Comparison of ENCODE assay signal across 17 cellular contexts in the genomic region with DNA sequence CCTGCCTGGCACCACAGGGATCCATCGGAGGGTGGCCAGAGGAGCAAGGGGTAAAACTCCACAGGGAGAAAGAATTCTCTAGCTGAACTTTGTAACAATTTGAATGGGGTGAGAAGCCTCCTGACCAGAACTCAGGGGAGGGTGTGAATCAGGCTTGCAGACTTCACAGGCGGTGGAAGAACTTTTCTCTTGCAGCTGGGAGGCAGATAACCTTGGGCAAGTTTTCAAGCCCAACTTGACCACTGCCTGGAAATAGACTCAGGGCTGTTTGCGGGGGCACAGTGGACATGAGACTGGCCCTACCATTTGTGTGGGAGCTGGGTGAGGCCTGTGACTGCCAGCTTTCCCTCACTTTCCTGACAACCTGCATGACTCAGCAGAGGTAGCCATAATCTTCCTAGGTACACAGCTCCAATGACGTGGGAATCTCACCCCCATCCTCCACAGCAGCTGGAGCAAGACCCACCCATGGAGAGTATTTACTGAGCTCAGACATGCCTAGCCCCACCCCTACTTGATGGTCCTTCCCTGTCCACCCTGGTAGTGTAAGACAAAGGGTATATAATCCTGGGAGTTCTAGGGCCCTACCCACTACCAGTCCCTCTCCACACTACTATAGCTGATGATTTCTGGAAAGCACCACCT.
DNase-seq lines count a peak whose midpoint lies in the region; ATAC-seq, FAIRE-seq and TF ChIP-seq lines count a peak whose summit lies in the region.
"Had no signal": no experiment of that assay in that cellular context is flagged by ENCODE, and none has a peak within 500 bp of the region (broad histone marks: within the 10 kb centered on the region; RNA-seq: fewer than 3 reads in every experiment).

No MANE protein-coding gene starts in this region.

- H3K9me2 ChIP-seq in HCT116 (ENCODE audit: insufficient read depth): no peaks in the 10 kb centered on the region

- H3K4me3 ChIP-seq in HCT116 (replicated peaks in 1 of 2; ENCODE audit: low read depth in 1 of 2, low read length in 2 of 2) (no peak overlapping the region), GM12878 (no peak overlapping the region)

- H3K27me3 ChIP-seq in HCT116 (ENCODE audit: insufficient read depth, low read length) (no peaks in the 10 kb centered on the region), GM12878 (replicated peaks in 1 of 2; ENCODE audit: control insufficient read depth in 2 of 2, insufficient read depth in 2 of 2, low read length in 1 of 2) (no peaks in the 10 kb centered on the region)

- in situ Hi-C loops in GM12878 (cut with MboI): no loop called here

- RAD21 ChIA-PET in HCT116 (lab: Charles Lee; ENCODE audit: low non-redundant PET in 1 of 2, low total read pairs in 2 of 2, uncharacterized antibody in 2 of 2, unreplicated experiment in 2 of 2) (no interaction called here), GM12878 (lab: Charles Lee; ENCODE audit: unreplicated experiment) (interaction anchor here (1.0 to 4.6 kb wide), 4 partner anchors 15 to 49 kb away, joined by 3 to 21 read pairs (median 12); no protein-coding TSS in a partner anchor)

- H3K36me3 ChIP-seq in HCT116 (ENCODE audit: control insufficient read depth in 1 of 2, insufficient read depth in 2 of 2, low read length in 2 of 2): no peaks in the 10 kb centered on the region
- H3K36me3 ChIP-seq in GM12878 (ENCODE audit: control insufficient read depth in 2 of 2, insufficient read depth in 2 of 2, low read length in 1 of 2): no peaks in the 10 kb centered on the region

- H3K4me2 ChIP-seq in HCT116 (ENCODE audit: low read length) (peak overlapping the region; percentile 43), GM12878 (ENCODE audit: control insufficient read depth, insufficient read depth) (no peak overlapping the region)

- H4K20me1 ChIP-seq in HCT116 (ENCODE audit: insufficient read depth) (no peaks in the 10 kb centered on the region), GM12878 (ENCODE audit: control insufficient read depth, insufficient read depth) (no peaks in the 10 kb centered on the region)

- DNase-seq in HCT116 (ENCODE audit: low read depth, low spot score): no peak
- DNase-seq in NCI-H187 treated with DMSO at 0.1 percent for 48 hours (lab: John Stamatoyannopoulos, UW): peak; percentile 5
- DNase-seq in GM12878 (ENCODE audit: low read depth, low spot score): no peak
- peak; percentile 4 for DNase-seq in myocyte (ENCODE audit: low read depth)
- DNase-seq in Kasumi-1 (lab: John Stamatoyannopoulos, UW): no peak
- DNase-seq in T-helper 1 cell: no peak
- DNase-seq: activated CD4-positive, alpha-beta T cell treated with anti-CD3 and anti-CD28 coated beads for 48 hours; activated CD8-positive, alpha-beta memory T cell treated with anti-CD3 and anti-CD28 coated beads, Interleukin-2, amount 50 U/mL, for 4 hours; activated gamma-delta T cell; amygdala; foreskin fibroblast; GF-D8; left cardiac atrium; NCI-H1092 treated with DMSO at 0.1 percent for 48 hours; stimulated activated CD4-positive, alpha-beta T cell treated with anti-CD3 and anti-CD28 coated beads, Interleukin-4, amount 100 ng/mL, for 4 hours had no signal

- ATAC-seq in HCT116: peak; percentile 55
- ATAC-seq in GM12878: 0 out of 3 replicates have a peak, but pooled peaks have one; percentile 15
- ATAC-seq in GM21825 (IDR thresholded peaks at IDR 0.05; ENCODE audit: unreplicated experiment): no peak

- no peak for TF ChIP-seq EP300 in GM12878 (IDR thresholded peaks at IDR 0.05; ENCODE audit: borderline replicate concordance in 1 of 2, control insufficient read depth in 1 of 2, low read depth in 2 of 2, low read length in 2 of 2)

- H2AFZ ChIP-seq in HCT116 (ENCODE audit: low read depth, low read length, poor library complexity, severe bottlenecking) (no peak overlapping the region), GM12878 (ENCODE audit: control insufficient read depth, low read depth, low read length) (no peak overlapping the region)

- peaks cover 90% of the 10 kb centered on the region for H3K79me2 ChIP-seq in HCT116 (ENCODE audit: insufficient read depth, low read length)
- no peaks in the 10 kb centered on the region for H3K79me2 ChIP-seq in GM12878 (ENCODE audit: control insufficient read depth, insufficient read depth, low read length)

- H3K4me1 ChIP-seq in HCT116 (ENCODE audit: control insufficient read depth in 1 of 2, insufficient read depth in 2 of 2, low read length in 2 of 2) (peaks cover 6 to 25% of the 10 kb centered on the region in 2 experiments; a peak in 3 of 4 replicates), GM12878 (ENCODE audit: control insufficient read depth, insufficient read depth, low read length) (no peaks in the 10 kb centered on the region)

- no peak for FAIRE-seq in GM12878 (lab: Jason Lieb, UNC)
- FAIRE-seq: endometrium had no signal

- intact Hi-C loops in HCT116 (cut with micrococcal nuclease): no loop called here
- intact Hi-C loops in GM12878 (cut with micrococcal nuclease; ENCODE audit: unreplicated experiment): no loop called here

- SMC1A ChIA-PET in GM12878 (lab: Charles Lee; ENCODE audit: uncharacterized antibody, unreplicated experiment): interaction anchor here (1.4 to 2.6 kb wide), 5 partner anchors 8 to 49 kb away, joined by 4 to 13 read pairs (median 8); no protein-coding TSS in a partner anchor

- WGBS in GM12878 (ENCODE audit: insufficient coverage, insufficient replicate concordance, low lambda C conversion rate, missing lambda C conversion rate): 21% methylated on average over 4 of the region's 4 CpGs

- H3K27ac ChIP-seq in HCT116 (ENCODE audit: low read depth, low read length): peak overlapping the region; percentile 29; the same call in 1 of the 2 replicates
- H3K27ac ChIP-seq in GM12878 (ENCODE audit: control insufficient read depth, insufficient read depth): no peak overlapping the region

- no peak for TF ChIP-seq CTCF in HCT116 (IDR thresholded peaks at IDR 0.05 in 2 of 3, conservative IDR thresholded peaks at IDR 0.05 in 1 of 3; ENCODE audit: borderline replicate concordance in 1 of 3, insufficient read depth in 1 of 3, low read depth in 2 of 3, low read length in 2 of 3)
- TF ChIP-seq CTCF in GM12878 (IDR thresholded peaks at IDR 0.05 in 2 of 3, conservative IDR thresholded peaks at IDR 0.05 in 1 of 3; ENCODE audit: control insufficient read depth in 2 of 3, extremely low read depth in 1 of 3, insufficient read depth in 1 of 3, low read depth in 3 of 3, low read length in 3 of 3): no peak

- H3K9me3 ChIP-seq in HCT116 (ENCODE audit: control insufficient read depth in 1 of 2, insufficient read depth in 1 of 2, low read depth in 1 of 2, low read length in 2 of 2) (no peaks in the 10 kb centered on the region), GM12878 (replicated peaks; ENCODE audit: control insufficient read depth, insufficient read depth, low read length) (no peaks in the 10 kb centered on the region)

- TF ChIP-seq RAD21 in HCT116 (IDR thresholded peaks at IDR 0.05; ENCODE audit: low read depth): no peak
- no peak for TF ChIP-seq RAD21 in GM12878 (IDR thresholded peaks at IDR 0.05; ENCODE audit: insufficient read depth, low read depth, low read length)

- BruUV-seq in HCT116 (replicated peaks; lab: Mats Ljungman, UMichigan): no TSS peak
- no TSS peak for BruUV-seq in GM12878 (replicated peaks; lab: Mats Ljungman, UMichigan)

- CTCF ChIA-PET in HCT116 (lab: Charles Lee) (no interaction called here), GM12878 (lab: Yijun Ruan, JAX) (interaction anchor here (1.1 to 3.6 kb wide), 8 partner anchors 20 to 244 kb away, joined by 3 to 18 read pairs (median 4); no protein-coding TSS in a partner anchor)

- H3K9ac ChIP-seq in HCT116 (ENCODE audit: low read length) (no peak overlapping the region), GM12878 (ENCODE audit: control insufficient read depth, insufficient read depth, low read length) (no peak overlapping the region)

- TF ChIP-seq POLR2A in HCT116 (IDR thresholded peaks at IDR 0.05; ENCODE audit: borderline replicate concordance, extremely low read depth, insufficient read depth, insufficient read length): no peak
- no peak for TF ChIP-seq POLR2A in GM12878 (IDR thresholded peaks at IDR 0.05; ENCODE audit: low read depth, low read length)

- POLR2A ChIA-PET in HCT116 (lab: Charles Lee): no interaction called here
- POLR2A ChIA-PET in GM12878 (lab: Charles Lee): interaction anchor here (0.5 kb wide), 1 partner anchor 14 kb away, joined by 5 read pairs; no protein-coding TSS in a partner anchor

TF ChIP-seq in HCT116, 20 proteins besides CTCF, POLR2A, EP300 and RAD21 (continues in another document):
- TF ChIP-seq SP1 (IDR thresholded peaks at IDR 0.05; ENCODE audit: low read depth) (no peak), EZH2 (IDR thresholded peaks at IDR 0.05) (no peak), CEBPB (IDR thresholded peaks at IDR 0.05; ENCODE audit: low read depth) (no peak), POLR2AphosphoS5 (IDR thresholded peaks at IDR 0.05; ENCODE audit: low read depth, low read length) (no peak), TCF7L2 (IDR thresholded peaks at IDR 0.05; ENCODE audit: borderline replicate concordance, extremely low read depth, insufficient read depth, insufficient read length) (no peak), JUND (IDR thresholded peaks at IDR 0.05) (no peak)
- TF ChIP-seq, protein P1, sequence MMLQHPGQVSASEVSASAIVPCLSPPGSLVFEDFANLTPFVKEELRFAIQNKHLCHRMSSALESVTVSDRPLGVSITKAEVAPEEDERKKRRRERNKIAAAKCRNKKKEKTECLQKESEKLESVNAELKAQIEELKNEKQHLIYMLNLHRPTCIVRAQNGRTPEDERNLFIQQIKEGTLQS (IDR thresholded peaks at IDR 0.05): no peak

TF ChIP-seq in GM12878, 131 proteins besides CTCF, POLR2A, EP300 and RAD21:
- TF ChIP-seq BHLHE40 (IDR thresholded peaks at IDR 0.05; ENCODE audit: borderline replicate concordance in 1 of 2, low read depth in 2 of 2, low read length in 1 of 2) (no peak), STAT3 (IDR thresholded peaks at IDR 0.05; ENCODE audit: low read depth, low read length) (no peak), SMAD5 (IDR thresholded peaks at IDR 0.05; ENCODE audit: low read depth) (no peak)
- TF ChIP-seq, protein P2, sequence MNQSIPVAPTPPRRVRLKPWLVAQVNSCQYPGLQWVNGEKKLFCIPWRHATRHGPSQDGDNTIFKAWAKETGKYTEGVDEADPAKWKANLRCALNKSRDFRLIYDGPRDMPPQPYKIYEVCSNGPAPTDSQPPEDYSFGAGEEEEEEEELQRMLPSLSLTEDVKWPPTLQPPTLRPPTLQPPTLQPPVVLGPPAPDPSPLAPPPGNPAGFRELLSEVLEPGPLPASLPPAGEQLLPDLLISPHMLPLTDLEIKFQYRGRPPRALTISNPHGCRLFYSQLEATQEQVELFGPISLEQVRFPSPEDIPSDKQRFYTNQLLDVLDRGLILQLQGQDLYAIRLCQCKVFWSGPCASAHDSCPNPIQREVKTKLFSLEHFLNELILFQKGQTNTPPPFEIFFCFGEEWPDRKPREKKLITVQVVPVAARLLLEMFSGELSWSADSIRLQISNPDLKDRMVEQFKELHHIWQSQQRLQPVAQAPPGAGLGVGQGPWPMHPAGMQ (IDR thresholded peaks at IDR 0.05; ENCODE audit: borderline replicate concordance): no peak
TF ChIP-seq in GM12878: peak in this region for 0.

Comparison
In these comparisons a context has a peak if more than half of its experiments do, and no peak if none do; other contexts are left out.
1. DNase-seq: peak in NCI-H187 treated with DMSO at 0.1 percent for 48 hours (single experiment) and myocyte (single experiment); none in HCT116 (single experiment), GM12878 (single experiment), Kasumi-1 (0 of 2) and T-helper 1 cell (0 of 5).